ENCODE assay signal across 9 cellular contexts in genomic region chr3:101976473-101976872, GRCh38.
A peak's percentile ranks its signal among the peaks of the same experiment; 100 is the strongest.
DNase-seq lines count a peak whose midpoint lies in the region; ATAC-seq and TF ChIP-seq lines count a peak whose summit lies in the region.
"Had no signal": no experiment of that assay in that cellular context is flagged by ENCODE, and none has a peak within 500 bp of the region (broad histone marks: within the 10 kb centered on the region; RNA-seq: fewer than 3 reads in every experiment).

No MANE protein-coding gene starts in this region.

- POLR2A ChIA-PET in naive thymus-derived CD4-positive, alpha-beta T cell (lab: Charles Lee), result interaction anchor here (1.2 kb wide), 1 partner anchor 13 kb away, joined by 3 read pairs; no protein-coding TSS in a partner anchor
- POLR2A ChIA-PET in activated CD4-positive, alpha-beta memory T cell treated with anti-CD3 and anti-CD28 coated beads, Interleukin-2, amount 10 ng/mL, durations not matched to agents 7 days and 5 days (lab: Charles Lee), result interaction anchor here (0.9 kb wide), 1 partner anchor 9 kb away, joined by 4 read pairs; no protein-coding TSS in a partner anchor

- no peak for DNase-seq in naive thymus-derived CD4-positive, alpha-beta T cell
- DNase-seq in osteoblast (ENCODE audit: insufficient read length, low spot score, missing footprints), result no peak
- DNase-seq in activated CD4-positive, alpha-beta memory T cell treated with anti-CD3 and anti-CD28 coated beads, Interleukin-2, amount 10 ng/mL, durations not matched to agents 7 days and 5 days, result no peak
- DNase-seq: stimulated activated CD4-positive, alpha-beta T cell treated with anti-CD3 and anti-CD28 coated beads, Interleukin-1b, Interleukin-23, amount 100 ng/mL, for 48 hours had no signal

- H3K4me3 ChIP-seq in KMS-11 (IDR thresholded peaks at IDR 0.05; ENCODE audit: insufficient read depth, low read depth, low read length) (no peak overlapping the region), liver (ENCODE audit: low read depth in 1 of 3, low read length in 3 of 3) (no peak overlapping the region), osteoblast (ENCODE audit: insufficient read depth, low read length) (no peak overlapping the region)
- no peak overlapping the region for H3K4me3 ChIP-seq in naive thymus-derived CD4-positive, alpha-beta T cell (ENCODE audit: low read length)

- H3K4me3 Mint-ChIP-seq in naive thymus-derived CD4-positive, alpha-beta T cell, result no peak overlapping the region
- no peak overlapping the region for H3K4me3 Mint-ChIP-seq in activated CD4-positive, alpha-beta memory T cell treated with anti-CD3 and anti-CD28 coated beads, Interleukin-2, amount 10 ng/mL, durations not matched to agents 7 days and 5 days

- H3K9me3 Mint-ChIP-seq in naive thymus-derived CD4-positive, alpha-beta T cell, result peaks cover 0 to 7% (median 0%) of the 10 kb centered on the region in 11 donors
- H3K9me3 Mint-ChIP-seq in activated CD4-positive, alpha-beta memory T cell treated with anti-CD3 and anti-CD28 coated beads, Interleukin-2, amount 10 ng/mL, durations not matched to agents 7 days and 5 days, result peaks cover 3% of the 10 kb centered on the region

- H4K20me1 ChIP-seq in KMS-11 (ENCODE audit: insufficient read depth) (no peaks in the 10 kb centered on the region), osteoblast (ENCODE audit: insufficient read depth, low read length) (no peaks in the 10 kb centered on the region)

- H3K4me1 ChIP-seq in KMS-11 (ENCODE audit: low read depth, poor library complexity, severe bottlenecking) (peaks cover 15% of the 10 kb centered on the region), liver (ENCODE audit: control insufficient read depth in 4 of 4, insufficient read depth in 4 of 4, low read length in 3 of 4) (peaks cover 0 to 5% (median under 1%) of the 10 kb centered on the region in 4 donors), osteoblast (ENCODE audit: insufficient read depth, low read length) (no peaks in the 10 kb centered on the region)
- H3K4me1 ChIP-seq in naive thymus-derived CD4-positive, alpha-beta T cell (ENCODE audit: control insufficient read depth in 2 of 2, insufficient read depth in 2 of 2, low read length in 2 of 2), result peaks cover 0 to 4% of the 10 kb centered on the region in 2 donors

- H2AFZ ChIP-seq in KMS-11 (ENCODE audit: low read depth) (no peak overlapping the region), osteoblast (ENCODE audit: low read length) (no peak overlapping the region)

- no peak overlapping the region for H3K27ac ChIP-seq in KMS-11
- H3K27ac ChIP-seq in liver (ENCODE audit: low read depth in 1 of 2, low read length in 2 of 2), result no peak overlapping the region
- no peak overlapping the region for H3K27ac ChIP-seq in naive thymus-derived CD4-positive, alpha-beta T cell (ENCODE audit: low read depth, low read length)
- no peak overlapping the region for H3K27ac ChIP-seq in osteoblast (ENCODE audit: low read depth, low read length)

- H3K4me1 Mint-ChIP-seq in naive thymus-derived CD4-positive, alpha-beta T cell, result peaks cover 0 to 13% (median 12%) of the 10 kb centered on the region in 7 donors
- H3K4me1 Mint-ChIP-seq in activated CD4-positive, alpha-beta memory T cell treated with anti-CD3 and anti-CD28 coated beads, Interleukin-2, amount 10 ng/mL, durations not matched to agents 7 days and 5 days, result peaks cover 3% of the 10 kb centered on the region

- H3K27ac Mint-ChIP-seq in naive thymus-derived CD4-positive, alpha-beta T cell, result no peak overlapping the region
- H3K27ac Mint-ChIP-seq in activated CD4-positive, alpha-beta memory T cell treated with anti-CD3 and anti-CD28 coated beads, Interleukin-2, amount 10 ng/mL, durations not matched to agents 7 days and 5 days, result no peak overlapping the region

- H3K4me2 ChIP-seq in KMS-11 (peak overlapping the region; percentile 13), osteoblast (ENCODE audit: insufficient read depth, low read length) (no peak overlapping the region)

- H3K27me3 ChIP-seq in KMS-11 (ENCODE audit: insufficient read depth, low read depth), result no peaks in the 10 kb centered on the region
- no peaks in the 10 kb centered on the region for H3K27me3 ChIP-seq in liver (ENCODE audit: control insufficient read depth in 4 of 4, insufficient read depth in 4 of 4, low read length in 3 of 4)
- no peaks in the 10 kb centered on the region for H3K27me3 ChIP-seq in naive thymus-derived CD4-positive, alpha-beta T cell (ENCODE audit: control insufficient read depth in 2 of 2, insufficient read depth in 2 of 2, low read length in 2 of 2)
- no peaks in the 10 kb centered on the region for H3K27me3 ChIP-seq in osteoblast (ENCODE audit: insufficient read depth, low read length)

- H3K79me2 ChIP-seq in KMS-11 (ENCODE audit: insufficient read depth, low read depth) (no peaks in the 10 kb centered on the region), osteoblast (ENCODE audit: insufficient read depth, low read length) (no peaks in the 10 kb centered on the region)

- CTCF ChIA-PET in naive thymus-derived CD4-positive, alpha-beta T cell (lab: Charles Lee), result no interaction called here
- CTCF ChIA-PET in activated CD4-positive, alpha-beta memory T cell treated with anti-CD3 and anti-CD28 coated beads, Interleukin-2, amount 10 ng/mL, durations not matched to agents 7 days and 5 days (lab: Charles Lee), result interaction anchor here (1.0 kb wide), 1 partner anchor 13 kb away, joined by 3 read pairs; no protein-coding TSS in a partner anchor

- peaks cover 0 to 8% (median 0%) of the 10 kb centered on the region in 5 donors for H3K36me3 Mint-ChIP-seq in naive thymus-derived CD4-positive, alpha-beta T cell
- H3K36me3 Mint-ChIP-seq in activated CD4-positive, alpha-beta memory T cell treated with anti-CD3 and anti-CD28 coated beads, Interleukin-2, amount 10 ng/mL, durations not matched to agents 7 days and 5 days (ENCODE audit: low read depth), result peaks cover 3% of the 10 kb centered on the region

- H3K36me3 ChIP-seq in KMS-11 (ENCODE audit: insufficient read depth) (no peaks in the 10 kb centered on the region), liver (ENCODE audit: control insufficient read depth in 4 of 4, insufficient read depth in 3 of 4, low read depth in 1 of 4, low read length in 3 of 4) (no peaks in the 10 kb centered on the region), osteoblast (ENCODE audit: insufficient read depth, low read length) (no peaks in the 10 kb centered on the region)
- no peaks in the 10 kb centered on the region for H3K36me3 ChIP-seq in naive thymus-derived CD4-positive, alpha-beta T cell (ENCODE audit: control insufficient read depth in 2 of 3, insufficient read depth in 3 of 3, low read length in 3 of 3)

- H3K9ac ChIP-seq in KMS-11 (no peak overlapping the region), liver (ENCODE audit: low read depth in 1 of 2, low read length in 2 of 2) (no peak overlapping the region)

- H3K9me3 ChIP-seq in liver (ENCODE audit: control insufficient read depth in 4 of 4, low read length in 3 of 4) (no peaks in the 10 kb centered on the region), osteoblast (ENCODE audit: low read depth, low read length) (no peaks in the 10 kb centered on the region)
- no peaks in the 10 kb centered on the region for H3K9me3 ChIP-seq in naive thymus-derived CD4-positive, alpha-beta T cell (ENCODE audit: control insufficient read depth in 2 of 3, low read length in 3 of 3)

- TF ChIP-seq CTCF in KMS-11 (conservative IDR thresholded peaks at IDR 0.05; ENCODE audit: low read depth, low read length) (no peak), liver (IDR thresholded peaks at IDR 0.05; ENCODE audit: low read depth, low read length, missing input control) (no peak), osteoblast (IDR thresholded peaks at IDR 0.05; ENCODE audit: extremely low read depth, low read depth, low read length) (no peak)

- H3K27me3 Mint-ChIP-seq in naive thymus-derived CD4-positive, alpha-beta T cell, result peaks cover 0 to 30% (median 0%) of the 10 kb centered on the region in 5 donors
- H3K27me3 Mint-ChIP-seq in activated CD4-positive, alpha-beta memory T cell treated with anti-CD3 and anti-CD28 coated beads, Interleukin-2, amount 10 ng/mL, durations not matched to agents 7 days and 5 days, result peaks cover 13% of the 10 kb centered on the region

- 75% methylated on average over 1 of the region's 1 CpG for WGBS in liver

- TF ChIP-seq RAD21 in liver (IDR thresholded peaks at IDR 0.05), result peak in 1 of 2 donors; percentile 16

- ATAC-seq in GM19043 (IDR thresholded peaks at IDR 0.05; ENCODE audit: low read depth, unreplicated experiment) (peak; percentile 92), HG02588 (IDR thresholded peaks at IDR 0.05; ENCODE audit: unreplicated experiment) (peak; percentile 95)
- ATAC-seq in naive thymus-derived CD4-positive, alpha-beta T cell, result no peak
- ATAC-seq: HCT116 had no signal

- intact Hi-C loops in naive thymus-derived CD4-positive, alpha-beta T cell (cut with micrococcal nuclease), result no loop called here

TF ChIP-seq in liver, 16 proteins besides CTCF, POLR2A, EP300 and RAD21 (continues in another document):
- TF ChIP-seq FOXA1 (IDR thresholded peaks at IDR 0.05) (no peak), NR2F2 (IDR thresholded peaks at IDR 0.05) (no peak), HNF4A (conservative IDR thresholded peaks at IDR 0.05) (peak in 1 of 2 donors; percentile 38), GABPA (IDR thresholded peaks at IDR 0.05 in 1 of 2, conservative IDR thresholded peaks at IDR 0.05 in 1 of 2) (no peak), EGR1 (IDR thresholded peaks at IDR 0.05; ENCODE audit: low read depth in 2 of 2) (no peak), YY1 (IDR thresholded peaks at IDR 0.05) (peak; percentile 32), TAF1 (conservative IDR thresholded peaks at IDR 0.05) (no peak), FOXA2 (IDR thresholded peaks at IDR 0.05) (no peak), MAX (IDR thresholded peaks at IDR 0.05) (no peak), JUND (IDR thresholded peaks at IDR 0.05) (no peak), HNF4G (IDR thresholded peaks at IDR 0.05) (no peak)
- TF ChIP-seq, protein P1, sequence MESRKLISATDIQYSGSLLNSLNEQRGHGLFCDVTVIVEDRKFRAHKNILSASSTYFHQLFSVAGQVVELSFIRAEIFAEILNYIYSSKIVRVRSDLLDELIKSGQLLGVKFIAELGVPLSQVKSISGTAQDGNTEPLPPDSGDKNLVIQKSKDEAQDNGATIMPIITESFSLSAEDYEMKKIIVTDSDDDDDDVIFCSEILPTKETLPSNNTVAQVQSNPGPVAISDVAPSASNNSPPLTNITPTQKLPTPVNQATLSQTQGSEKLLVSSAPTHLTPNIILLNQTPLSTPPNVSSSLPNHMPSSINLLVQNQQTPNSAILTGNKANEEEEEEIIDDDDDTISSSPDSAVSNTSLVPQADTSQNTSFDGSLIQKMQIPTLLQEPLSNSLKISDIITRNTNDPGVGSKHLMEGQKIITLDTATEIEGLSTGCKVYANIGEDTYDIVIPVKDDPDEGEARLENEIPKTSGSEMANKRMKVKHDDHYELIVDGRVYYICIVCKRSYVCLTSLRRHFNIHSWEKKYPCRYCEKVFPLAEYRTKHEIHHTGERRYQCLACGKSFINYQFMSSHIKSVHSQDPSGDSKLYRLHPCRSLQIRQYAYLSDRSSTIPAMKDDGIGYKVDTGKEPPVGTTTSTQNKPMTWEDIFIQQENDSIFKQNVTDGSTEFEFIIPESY (IDR thresholded peaks at IDR 0.05), result no peak
